Comparison of ENCODE assay signal across 14 cellular contexts in genomic region chr6:167676000-167676665, GRCh38.
DNase-seq lines count a peak whose midpoint lies in the region; ATAC-seq and TF ChIP-seq lines count a peak whose summit lies in the region.
"Had no signal": no experiment of that assay in that cellular context is flagged by ENCODE, and none has a peak within 500 bp of the region (broad histone marks: within the 10 kb centered on the region; RNA-seq: fewer than 3 reads in every experiment).

No MANE protein-coding gene starts in this region.

- no peak for TF ChIP-seq CTCF in cardiac fibroblast (IDR thresholded peaks at IDR 0.05; ENCODE audit: low read depth, low read length)

- no peak overlapping the region for H3K23ac ChIP-seq in trophoblast cell (ENCODE audit: low read length)

- no peaks in the 10 kb centered on the region for H3K27me3 ChIP-seq in trophoblast cell (ENCODE audit: insufficient read depth, low read length)

- no peak overlapping the region for H2AFZ ChIP-seq in trophoblast cell (ENCODE audit: insufficient read depth, low read length, poor library complexity)

- peaks cover 4% of the 10 kb centered on the region for H3K79me2 ChIP-seq in trophoblast cell (ENCODE audit: control insufficient read depth, insufficient read depth, low read length, poor library complexity)

- no peak overlapping the region for H2BK5ac ChIP-seq in trophoblast cell (ENCODE audit: low read depth, low read length, poor library complexity)

- peak overlapping the region; percentile 21 for H2AK5ac ChIP-seq in trophoblast cell (ENCODE audit: low read length)

- H3K27ac ChIP-seq in trophoblast cell (ENCODE audit: low read depth, low read length) (no peak overlapping the region), substantia nigra (ENCODE audit: low read depth, low read length, poor library complexity, severe bottlenecking) (no peak overlapping the region)
- H3K27ac ChIP-seq: brain microvascular endothelial cell had no signal

- H3K79me1 ChIP-seq in trophoblast cell (ENCODE audit: low read length), result peaks cover 9% of the 10 kb centered on the region

- no peak overlapping the region for H4K8ac ChIP-seq in trophoblast cell (ENCODE audit: low read depth, low read length)

- H4K12ac ChIP-seq in trophoblast cell (ENCODE audit: low read depth, low read length), result no peak overlapping the region

- H4K91ac ChIP-seq in trophoblast cell (ENCODE audit: low read depth, low read length), result peak overlapping the region; percentile 74

- peak overlapping the region; percentile 30 for H2BK120ac ChIP-seq in trophoblast cell (ENCODE audit: insufficient read depth, low read length, poor library complexity)

- no peak overlapping the region for H3K18ac ChIP-seq in trophoblast cell (ENCODE audit: low read length)

- H3K4me3 ChIP-seq in cardiac fibroblast (replicated peaks in 1 of 2; ENCODE audit: low read depth in 2 of 2, low read length in 2 of 2), result no peak overlapping the region
- H3K4me3 ChIP-seq in trophoblast cell (ENCODE audit: low read depth, low read length), result no peak overlapping the region

- ATAC-seq in GM19395 (IDR thresholded peaks at IDR 0.05; ENCODE audit: unreplicated experiment), result no peak
- ATAC-seq: SK-N-SH treated with all-trans-retinoic acid at 6 μM for 48 hours; stimulated activated memory B cell treated with anti-CD40 and anti-IgM and Interleukin-4, amounts not matched to agents 10 μg/mL and 1 μg/mL and 100 μg/mL, for 72 hours had no signal

- H3K4me2 ChIP-seq in trophoblast cell (ENCODE audit: low read length), result peak overlapping the region; percentile 26

- no peaks in the 10 kb centered on the region for H3K36me3 ChIP-seq in trophoblast cell (ENCODE audit: control insufficient read depth in 1 of 2, insufficient read depth in 2 of 2, low read length in 2 of 2)
- H3K36me3 ChIP-seq: brain microvascular endothelial cell had no signal

- peaks cover 8% of the 10 kb centered on the region for H3K9me3 ChIP-seq in trophoblast cell (ENCODE audit: insufficient read depth, low read depth, low read length)

- no peak overlapping the region for H3K4ac ChIP-seq in trophoblast cell (ENCODE audit: low read depth, low read length)

- peak; percentile 53 for DNase-seq in DMS53 treated with DMSO at 0.1 percent for 48 hours (lab: John Stamatoyannopoulos, UW; ENCODE audit: unreplicated experiment)
- peak; percentile 18 to 86 for DNase-seq in cardiac fibroblast (ENCODE audit: low read depth in 2 of 2)
- DNase-seq in islet precursor cell, result peak; percentile 71
- peak in 1 of 2 donors; percentile 21 for DNase-seq in trophoblast cell
- DNase-seq in GM19238 (ENCODE audit: insufficient read length, low spot score), result no peak
- no peak for DNase-seq in NCI-H1436 treated with DMSO at 0.1 percent for 48 hours (lab: John Stamatoyannopoulos, UW)
- no peak for DNase-seq in substantia nigra (lab: John Stamatoyannopoulos, UW)
- DNase-seq: brain microvascular endothelial cell, DMS79 treated with DMSO at 0.1 percent for 48 hours, KG1, NCI-H1930 had no signal

- peak overlapping the region; percentile 28 for H3K14ac ChIP-seq in trophoblast cell (ENCODE audit: low read length)

- H2BK12ac ChIP-seq in trophoblast cell (ENCODE audit: low read length), result peak overlapping the region; percentile 38

- no CpG with 5 or more reads among the region's 20 CpGs for WGBS in trophoblast cell (ENCODE audit: extremely low coverage, insufficient coverage, insufficient read length)

- H3K4me1 ChIP-seq in trophoblast cell (ENCODE audit: control insufficient read depth in 1 of 2, insufficient read depth in 2 of 2, low read length in 2 of 2), result peaks cover 31 to 40% of the 10 kb centered on the region in 2 experiments

- no peak overlapping the region for H3K9ac ChIP-seq in trophoblast cell (ENCODE audit: low read length)

Comparison
In these comparisons a context has a peak if more than half of its experiments do, and no peak if none do; other contexts are left out.
1. DNase-seq: peak in DMS53 treated with DMSO at 0.1 percent for 48 hours (single experiment), cardiac fibroblast (2 of 2) and islet precursor cell (single experiment); none in GM19238 (single experiment), NCI-H1436 treated with DMSO at 0.1 percent for 48 hours (single experiment) and substantia nigra (0 of 49).